In the genomic region with DNA sequence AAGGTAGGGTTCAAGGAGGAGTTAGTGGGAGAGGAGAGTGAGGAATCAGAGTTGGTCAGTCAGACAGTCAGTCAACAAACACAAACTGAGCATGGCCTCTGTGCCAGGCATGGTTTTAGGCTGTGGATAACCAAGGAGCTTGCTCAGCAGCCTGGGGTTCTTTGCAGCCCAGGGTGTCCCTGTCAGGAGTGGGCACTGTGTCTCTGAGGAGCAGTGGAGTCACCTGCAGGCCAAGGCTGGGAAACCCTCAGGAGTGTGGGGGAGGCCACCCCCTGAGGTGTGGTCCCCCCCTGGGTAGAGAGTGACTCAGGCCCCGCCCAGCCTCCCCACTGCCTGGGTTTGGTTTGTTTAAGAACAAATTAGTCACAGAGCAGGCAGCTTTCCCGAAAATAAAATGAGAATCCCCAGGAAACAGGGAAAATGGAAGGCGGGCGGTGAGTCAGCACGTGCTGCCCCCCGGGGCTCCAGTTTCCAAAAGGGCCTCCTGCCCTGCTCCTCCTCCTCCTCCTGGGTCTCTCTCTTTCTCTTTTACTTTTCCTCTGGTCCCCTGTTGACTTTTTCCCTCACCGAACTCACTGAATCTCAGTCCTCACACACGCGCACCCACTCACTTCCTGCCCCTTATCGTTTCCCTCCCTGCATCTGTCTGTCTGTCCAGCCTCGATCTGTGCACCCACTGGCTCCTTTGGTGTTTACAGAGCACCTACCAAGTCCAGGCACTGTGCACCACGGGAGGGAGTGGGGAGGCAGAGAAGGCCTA, we compare ENCODE assay signal across 8 cellular contexts. TPM values are rescaled to one million over a fixed set of nuclear protein-coding genes. Genes with fewer than 3 reads are reported as not detected.
DNase-seq lines count a peak whose midpoint lies in the region; ATAC-seq, FAIRE-seq and TF ChIP-seq lines count a peak whose summit lies in the region.

No MANE protein-coding gene starts in this region.

- H3K9ac ChIP-seq in GM12878 (ENCODE audit: control insufficient read depth, insufficient read depth, low read length), result peak overlapping the region; percentile 37

- H3K27me3 ChIP-seq in GM12878 (replicated peaks in 1 of 2; ENCODE audit: control insufficient read depth in 2 of 2, insufficient read depth in 2 of 2, low read length in 1 of 2), result no peaks in the 10 kb centered on the region; a peak in 1 of 4 replicates

- no peaks in the 10 kb centered on the region for H3K36me3 ChIP-seq in GM12878 (ENCODE audit: control insufficient read depth in 2 of 2, insufficient read depth in 2 of 2, low read length in 1 of 2)

- SMC1A ChIA-PET in GM12878 (lab: Charles Lee; ENCODE audit: uncharacterized antibody, unreplicated experiment), result interaction anchor here (1.1 to 7.6 kb wide), 7 partner anchors 22 to 66 kb away, joined by 3 to 91 read pairs (median 6); no protein-coding TSS in a partner anchor

- H3K27ac ChIP-seq in GM12878 (ENCODE audit: control insufficient read depth, insufficient read depth), result peak overlapping the region; percentile 76

- no peaks in the 10 kb centered on the region for H4K20me1 ChIP-seq in GM12878 (ENCODE audit: control insufficient read depth, insufficient read depth)

- peaks cover 44% of the 10 kb centered on the region for H3K4me1 Mint-ChIP-seq in T-helper 1 cell treated with Interleukin-12 subunit alpha and Interleukin-12 subunit beta and Interleukin-4 antibody, amounts not matched to agents 30 μg/mL and 1 μg/mL, for 36 hours (ENCODE audit: low read depth)

- POLR2A ChIA-PET in GM12878 (lab: Charles Lee), result interaction anchor here (1.0 to 3.5 kb wide), 11 partner anchors 20 to 67 kb away, joined by 3 to 17 read pairs (median 6); a partner anchor contains a TSS

- FAIRE-seq in GM12878 (lab: Jason Lieb, UNC), result peak; percentile 90

- H3K4me1 ChIP-seq in GM12878 (ENCODE audit: control insufficient read depth, insufficient read depth, low read length), result peaks cover 42% of the 10 kb centered on the region

- peak overlapping the region; percentile 58 for H3K4me2 ChIP-seq in GM12878 (ENCODE audit: control insufficient read depth, insufficient read depth)

- DNase-seq in GM12878 (ENCODE audit: low read depth, low spot score) (peak; percentile 33), islet precursor cell (peak; percentile 78), NOMO-1 treated with DMSO at 0.1 percent for 48 hours (lab: John Stamatoyannopoulos, UW; ENCODE audit: unreplicated experiment) (no peak)
- DNase-seq in stimulated activated CD4-positive, alpha-beta T cell treated with anti-CD3 and anti-CD28 coated beads, Interleukin-2, amount 100 ng/mL, for 4 hours (ENCODE audit: low read depth), result peak; percentile 60

- no peak for TF ChIP-seq EP300 in GM12878 (IDR thresholded peaks at IDR 0.05; ENCODE audit: borderline replicate concordance in 1 of 2, control insufficient read depth in 1 of 2, low read depth in 2 of 2, low read length in 2 of 2)

- H3K79me2 ChIP-seq in GM12878 (ENCODE audit: control insufficient read depth, insufficient read depth, low read length), result no peaks in the 10 kb centered on the region

- RAD21 ChIA-PET in GM12878 (lab: Charles Lee; ENCODE audit: unreplicated experiment), result interaction anchor here (1.2 to 5.7 kb wide), 6 partner anchors 21 to 65 kb away, joined by 3 to 81 read pairs (median 10); no protein-coding TSS in a partner anchor

- TF ChIP-seq RAD21 in GM12878 (IDR thresholded peaks at IDR 0.05; ENCODE audit: insufficient read depth, low read depth, low read length), result no peak

- peak overlapping the region; percentile 32; the same call in 1 of the 2 replicates for H3K4me3 ChIP-seq in GM12878

- TF ChIP-seq CTCF in GM12878 (IDR thresholded peaks at IDR 0.05 in 2 of 3, conservative IDR thresholded peaks at IDR 0.05 in 1 of 3; ENCODE audit: control insufficient read depth in 2 of 3, extremely low read depth in 1 of 3, insufficient read depth in 1 of 3, low read depth in 3 of 3, low read length in 3 of 3), result peak in 2 of 3 experiments; percentile 20 to 21; a peak in 1 of 6 replicates

- no TSS peak for BruUV-seq in GM12878 (replicated peaks; lab: Mats Ljungman, UMichigan)

- H3K36me3 Mint-ChIP-seq in T-helper 1 cell treated with Interleukin-12 subunit alpha and Interleukin-12 subunit beta and Interleukin-4 antibody, amounts not matched to agents 30 μg/mL and 1 μg/mL, for 36 hours (ENCODE audit: low read depth), result no peaks in the 10 kb centered on the region

- peaks cover 4% of the 10 kb centered on the region for H3K27me3 Mint-ChIP-seq in T-helper 1 cell treated with Interleukin-12 subunit alpha and Interleukin-12 subunit beta and Interleukin-4 antibody, amounts not matched to agents 30 μg/mL and 1 μg/mL, for 36 hours (ENCODE audit: low read depth)

- in situ Hi-C loops in GM12878 (cut with MboI), result no loop called here

- peak overlapping the region; percentile 3 for H2AFZ ChIP-seq in GM12878 (ENCODE audit: control insufficient read depth, low read depth, low read length)

- no peaks in the 10 kb centered on the region for H3K9me3 Mint-ChIP-seq in T-helper 1 cell treated with Interleukin-12 subunit alpha and Interleukin-12 subunit beta and Interleukin-4 antibody, amounts not matched to agents 30 μg/mL and 1 μg/mL, for 36 hours

- TF ChIP-seq POLR2A in GM19193 (IDR thresholded peaks at IDR 0.05; ENCODE audit: extremely low read depth, insufficient read depth, insufficient read length) (peak; percentile 26), GM12878 (IDR thresholded peaks at IDR 0.05; ENCODE audit: low read depth, low read length) (no peak)

- peak overlapping the region; percentile 76 for H3K4me3 Mint-ChIP-seq in T-helper 1 cell treated with Interleukin-12 subunit alpha and Interleukin-12 subunit beta and Interleukin-4 antibody, amounts not matched to agents 30 μg/mL and 1 μg/mL, for 36 hours

- ATAC-seq in GM12878 (peak; percentile 58), HG03025 (IDR thresholded peaks at IDR 0.05; ENCODE audit: low FRiP score, unreplicated experiment) (no peak), HG02610 (IDR thresholded peaks at IDR 0.05; ENCODE audit: unreplicated experiment) (no peak)

- no peaks in the 10 kb centered on the region for H3K9me3 ChIP-seq in GM12878 (replicated peaks; ENCODE audit: control insufficient read depth, insufficient read depth, low read length)

- peak overlapping the region; percentile 85 for H3K27ac Mint-ChIP-seq in T-helper 1 cell treated with Interleukin-12 subunit alpha and Interleukin-12 subunit beta and Interleukin-4 antibody, amounts not matched to agents 30 μg/mL and 1 μg/mL, for 36 hours

- intact Hi-C loops in GM12878 (cut with micrococcal nuclease; ENCODE audit: unreplicated experiment), result loop anchor here (2.0 kb wide), 2 partner anchors 27 to 41 kb away; no protein-coding TSS in a partner anchor

- WGBS in GM12878 (ENCODE audit: insufficient coverage, insufficient replicate concordance, low lambda C conversion rate, missing lambda C conversion rate), result 8% methylated on average over 12 of the region's 12 CpGs

- CTCF ChIA-PET in GM12878 (lab: Yijun Ruan, JAX), result interaction anchor here (0.6 to 5.6 kb wide), 8 partner anchors 17 to 128 kb away, joined by 3 to 30 read pairs (median 5); a partner anchor contains a TSS

TF ChIP-seq in GM12878, 131 proteins besides CTCF, POLR2A, EP300 and RAD21 (continues in another document):
- TF ChIP-seq GATAD2B (conservative IDR thresholded peaks at IDR 0.05; ENCODE audit: low read depth), result no peak; the same call in 1 of the 2 replicates
- TF ChIP-seq CHD4 (IDR thresholded peaks at IDR 0.05), result no peak
- TF ChIP-seq, protein P1, sequence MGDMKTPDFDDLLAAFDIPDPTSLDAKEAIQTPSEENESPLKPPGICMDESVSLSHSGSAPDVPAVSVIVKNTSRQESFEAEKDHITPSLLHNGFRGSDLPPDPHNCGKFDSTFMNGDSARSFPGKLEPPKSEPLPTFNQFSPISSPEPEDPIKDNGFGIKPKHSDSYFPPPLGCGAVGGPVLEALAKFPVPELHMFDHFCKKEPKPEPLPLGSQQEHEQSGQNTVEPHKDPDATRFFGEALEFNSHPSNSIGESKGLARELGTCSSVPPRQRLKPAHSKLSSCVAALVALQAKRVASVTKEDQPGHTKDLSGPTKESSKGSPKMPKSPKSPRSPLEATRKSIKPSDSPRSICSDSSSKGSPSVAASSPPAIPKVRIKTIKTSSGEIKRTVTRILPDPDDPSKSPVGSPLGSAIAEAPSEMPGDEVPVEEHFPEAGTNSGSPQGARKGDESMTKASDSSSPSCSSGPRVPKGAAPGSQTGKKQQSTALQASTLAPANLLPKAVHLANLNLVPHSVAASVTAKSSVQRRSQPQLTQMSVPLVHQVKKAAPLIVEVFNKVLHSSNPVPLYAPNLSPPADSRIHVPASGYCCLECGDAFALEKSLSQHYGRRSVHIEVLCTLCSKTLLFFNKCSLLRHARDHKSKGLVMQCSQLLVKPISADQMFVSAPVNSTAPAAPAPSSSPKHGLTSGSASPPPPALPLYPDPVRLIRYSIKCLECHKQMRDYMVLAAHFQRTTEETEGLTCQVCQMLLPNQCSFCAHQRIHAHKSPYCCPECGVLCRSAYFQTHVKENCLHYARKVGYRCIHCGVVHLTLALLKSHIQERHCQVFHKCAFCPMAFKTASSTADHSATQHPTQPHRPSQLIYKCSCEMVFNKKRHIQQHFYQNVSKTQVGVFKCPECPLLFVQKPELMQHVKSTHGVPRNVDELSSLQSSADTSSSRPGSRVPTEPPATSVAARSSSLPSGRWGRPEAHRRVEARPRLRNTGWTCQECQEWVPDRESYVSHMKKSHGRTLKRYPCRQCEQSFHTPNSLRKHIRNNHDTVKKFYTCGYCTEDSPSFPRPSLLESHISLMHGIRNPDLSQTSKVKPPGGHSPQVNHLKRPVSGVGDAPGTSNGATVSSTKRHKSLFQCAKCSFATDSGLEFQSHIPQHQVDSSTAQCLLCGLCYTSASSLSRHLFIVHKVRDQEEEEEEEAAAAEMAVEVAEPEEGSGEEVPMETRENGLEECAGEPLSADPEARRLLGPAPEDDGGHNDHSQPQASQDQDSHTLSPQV (IDR thresholded peaks at IDR 0.05), result no peak

RNA-seq across cellular contexts. Expression of a gene that starts 44.3 kb away (rescaled TPM):
- 4.2 and 4.3 TPM in 2 replicates for total RNA-seq in GM12878 (2013; cell fraction: nucleolus; rRNA removed)
- total RNA-seq in GM12878 (2014; rRNA removed) (1.7 and 2.0 TPM in 2 replicates), GM12878 (2014; rRNA removed; fragmentation: Illumina TruSeq; extraction: Trizol) (0.92 and 1.0 TPM in 2 replicates), GM12878 (2021) (1.8 and 2.7 TPM in 2 replicates)
- polyA plus RNA-seq in GM12878 (2011; ENCODE audit: low read depth), result 1.4 TPM
- polyA plus RNA-seq in GM12878 (2011; rRNA removed) (3.5 and 3.9 TPM in 2 replicates), GM12878 (2014; fragmentation: Illumina TruSeq; extraction: Trizol) (0.40 and 0.48 TPM in 2 replicates), GM12878 (2014; fragmentation: Nextera tagmentation; extraction: Ambion mirVana) (under 1 TPM; 0.05 to 0.10 TPM), GM12878 (2014; rRNA removed) (1.0 and 1.4 TPM in 2 replicates), GM12878 (2016; fragmentation: Nextera tagmentation; extraction: Ambion mirVana) (1 to 10 TPM in 1 of 2 experiments, under 1 TPM in 1; 0.87 to 1.1 TPM)
- 4.5 and 5.4 TPM in 2 replicates for polyA plus RNA-seq in GM12878 (2011; cell fraction: cytosol; rRNA removed)
- 12.8 and 13.1 TPM in 2 replicates for polyA plus RNA-seq in GM12878 (2011; cell fraction: nucleus; rRNA removed)
- 3.2 and 7.9 TPM in 2 replicates for polyA plus RNA-seq in GM12878 (2012)
- polyA minus RNA-seq in GM12878 (2011; rRNA and poly(A)+ RNA removed), result 5.3 and 11.4 TPM in 2 replicates
- polyA minus RNA-seq in GM12878 (2011; cell fraction: cytosol; rRNA and poly(A)+ RNA removed), result 4.1 TPM in 2 replicates
- 8.9 and 12.6 TPM in 2 replicates for polyA minus RNA-seq in GM12878 (2011; cell fraction: nucleus; rRNA and poly(A)+ RNA removed)
